ENCODE assay signal across 17 cellular contexts in the genomic region with DNA sequence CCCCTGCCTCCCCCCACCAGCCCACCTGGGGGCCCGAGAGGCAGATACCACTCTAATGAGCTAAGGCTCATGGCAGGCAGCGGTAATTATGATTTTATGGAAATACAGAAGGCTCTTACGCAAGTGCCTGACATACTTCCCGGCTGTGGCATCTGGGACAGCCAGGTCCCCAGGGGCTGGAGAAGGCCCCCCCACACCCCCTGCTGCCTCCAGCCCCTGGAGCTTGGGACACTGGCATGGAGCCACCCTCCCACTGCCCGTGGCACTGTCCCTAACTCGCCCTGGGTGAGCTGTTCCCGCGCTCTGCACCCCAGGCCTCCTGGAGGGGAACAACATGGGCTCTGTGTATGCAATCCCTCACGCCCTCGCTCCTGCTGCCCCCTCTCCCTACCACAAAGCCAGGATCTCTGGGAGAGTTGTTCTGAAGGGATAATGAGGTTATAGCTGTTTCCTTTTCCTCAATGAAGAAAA. TPM values are rescaled to one million over a fixed set of nuclear protein-coding genes. Genes with fewer than 3 reads are reported as not detected.
DNase-seq lines count a peak whose midpoint lies in the region; ATAC-seq and TF ChIP-seq lines count a peak whose summit lies in the region.
"Had no signal": no experiment of that assay in that cellular context is flagged by ENCODE, and none has a peak within 500 bp of the region (broad histone marks: within the 10 kb centered on the region; RNA-seq: fewer than 3 reads in every experiment).

No MANE protein-coding gene starts in this region.

- H3K36me3 ChIP-seq in BLaER1 (no peaks in the 10 kb centered on the region), Karpas-422 (ENCODE audit: insufficient read depth, low read length) (no peaks in the 10 kb centered on the region)
- H3K36me3 ChIP-seq: heart left ventricle had no signal

- no peak overlapping the region for H3K4me3 ChIP-seq in BLaER1
- peak overlapping the region; percentile 53; the same call in 1 of the 2 replicates for H3K4me3 ChIP-seq in Karpas-422 (ENCODE audit: low read length)

- H3K4me2 ChIP-seq in BLaER1 = peak overlapping the region; percentile 78
- peak overlapping the region; percentile 70 for H3K4me2 ChIP-seq in Karpas-422 (ENCODE audit: low read depth, low read length, poor library complexity, severe bottlenecking)

- H3K9ac ChIP-seq in BLaER1 (0 out of 2 replicates have a peak overlapping the region, but pooled peaks have one; percentile 31), Karpas-422 (ENCODE audit: low read length) (0 out of 2 replicates have a peak overlapping the region, but pooled peaks have one; percentile 31)
- H3K9ac ChIP-seq: parathyroid adenoma had no signal

- no peak for DNase-seq in Karpas-422
- DNase-seq in central memory CD8-positive, alpha-beta T cell (ENCODE audit: low spot score in 2 of 2) = no peak
- no peak for DNase-seq in omental fat pad (ENCODE audit: low spot score)
- no peak for DNase-seq in NCI-H146 (lab: John Stamatoyannopoulos, UW)
- DNase-seq in activated T-helper 2 cell treated with anti-CD3 and anti-CD28 coated beads, Interferon-gamma antibody, Interleukin-2, Interleukin-4, amounts not matched to agents 10 μg/mL and 5 μg/mL and 100 μg/mL, durations not matched to agents 14 hours and 24 hours and 36 hours (ENCODE audit: low spot score) = no peak
- no peak for DNase-seq in DMS153 treated with DMSO at 0.1 percent for 48 hours (lab: John Stamatoyannopoulos, UW; ENCODE audit: unreplicated experiment)
- DNase-seq: activated B cell treated with CpG ODN at 0.5 μM for 24 hours; activated CD8-positive, alpha-beta memory T cell treated with anti-CD3 and anti-CD28 coated beads, Interleukin-2, amount 10 ng/mL, durations not matched to agents 7 days and 5 days; DMS 273 treated with DMSO at 0.1 percent for 48 hours; kidney glomerular epithelial cell; NCI-H2081 treated with DMSO at 0.1 percent for 48 hours had no signal

- peaks cover 33% of the 10 kb centered on the region for H3K4me1 Mint-ChIP-seq in central memory CD8-positive, alpha-beta T cell
- peaks cover 6% of the 10 kb centered on the region for H3K4me1 Mint-ChIP-seq in activated T-helper 2 cell treated with anti-CD3 and anti-CD28 coated beads, Interferon-gamma antibody, Interleukin-2, Interleukin-4, amounts not matched to agents 10 μg/mL and 5 μg/mL and 100 μg/mL, durations not matched to agents 14 hours and 24 hours and 36 hours (ENCODE audit: low read depth)

- intact Hi-C loops in activated T-helper 2 cell treated with anti-CD3 and anti-CD28 coated beads, Interferon-gamma antibody, Interleukin-2, Interleukin-4, amounts not matched to agents 10 μg/mL and 5 μg/mL and 100 μg/mL, durations not matched to agents 14 hours and 24 hours and 36 hours (cut with micrococcal nuclease) = loop anchor here (2.0 to 10.0 kb wide), 2 partner anchors 24 to 66 kb away; a partner anchor contains a TSS

- H3K9me3 ChIP-seq in BLaER1 = no peaks in the 10 kb centered on the region
- H3K9me3 ChIP-seq in Karpas-422 (ENCODE audit: low read length) = no peaks in the 10 kb centered on the region
- H3K9me3 ChIP-seq: heart left ventricle had no signal

- no peak overlapping the region for H2AFZ ChIP-seq in Karpas-422 (ENCODE audit: low read length)

- TF ChIP-seq CTCF in omental fat pad (IDR thresholded peaks at IDR 0.05) = no peak

- H3K9me2 ChIP-seq in Karpas-422 (replicated peaks; ENCODE audit: insufficient read depth, low read length) = no peaks in the 10 kb centered on the region

- peak overlapping the region; percentile 72 for H3K27ac Mint-ChIP-seq in central memory CD8-positive, alpha-beta T cell (ENCODE audit: low read depth)
- no peak overlapping the region for H3K27ac Mint-ChIP-seq in activated T-helper 2 cell treated with anti-CD3 and anti-CD28 coated beads, Interferon-gamma antibody, Interleukin-2, Interleukin-4, amounts not matched to agents 10 μg/mL and 5 μg/mL and 100 μg/mL, durations not matched to agents 14 hours and 24 hours and 36 hours
- H3K27ac Mint-ChIP-seq: activated B cell treated with CpG ODN at 0.5 μM for 24 hours; activated CD8-positive, alpha-beta memory T cell treated with anti-CD3 and anti-CD28 coated beads, Interleukin-2, amount 10 ng/mL, durations not matched to agents 7 days and 5 days; stimulated activated naive CD8-positive, alpha-beta T cell treated with anti-CD3 and anti-CD28 coated beads, Interleukin-15, Interleukin-2, amounts not matched to agents 100 ng/mL and 50 ng/mL, for 24 hours had no signal

- H3K27me3 ChIP-seq in BLaER1 (peaks cover 19% of the 10 kb centered on the region), Karpas-422 (ENCODE audit: low read length) (no peaks in the 10 kb centered on the region)

- H3K27ac ChIP-seq in BLaER1 (no peak overlapping the region), Karpas-422 (ENCODE audit: low read length) (no peak overlapping the region)
- H3K27ac ChIP-seq: heart left ventricle, parathyroid adenoma had no signal

- H4K20me1 ChIP-seq in BLaER1 (peaks cover 6% of the 10 kb centered on the region; the same call in 1 of the 2 replicates), Karpas-422 (ENCODE audit: insufficient read depth, low read depth, low read length) (no peaks in the 10 kb centered on the region)

- no peak overlapping the region for H3K4me3 Mint-ChIP-seq in central memory CD8-positive, alpha-beta T cell
- H3K4me3 Mint-ChIP-seq in activated T-helper 2 cell treated with anti-CD3 and anti-CD28 coated beads, Interferon-gamma antibody, Interleukin-2, Interleukin-4, amounts not matched to agents 10 μg/mL and 5 μg/mL and 100 μg/mL, durations not matched to agents 14 hours and 24 hours and 36 hours (ENCODE audit: low read depth) = no peak overlapping the region
- H3K4me3 Mint-ChIP-seq: activated CD8-positive, alpha-beta memory T cell treated with anti-CD3 and anti-CD28 coated beads, Interleukin-2, amount 10 ng/mL, durations not matched to agents 7 days and 5 days; dendritic cell treated with granulocyte-macrophage colony-stimulating factor and Interleukin-4, amounts not matched to agents 40 ng/mL and 50 ng/mL, for 4 days had no signal

- no peaks in the 10 kb centered on the region for H3K36me3 Mint-ChIP-seq in central memory CD8-positive, alpha-beta T cell (ENCODE audit: insufficient read depth)
- H3K36me3 Mint-ChIP-seq in activated T-helper 2 cell treated with anti-CD3 and anti-CD28 coated beads, Interferon-gamma antibody, Interleukin-2, Interleukin-4, amounts not matched to agents 10 μg/mL and 5 μg/mL and 100 μg/mL, durations not matched to agents 14 hours and 24 hours and 36 hours (ENCODE audit: low read depth) = no peaks in the 10 kb centered on the region
- H3K36me3 Mint-ChIP-seq: activated CD8-positive, alpha-beta memory T cell treated with anti-CD3 and anti-CD28 coated beads, Interleukin-2, amount 10 ng/mL, durations not matched to agents 7 days and 5 days had no signal

- no peaks in the 10 kb centered on the region for H3K9me3 Mint-ChIP-seq in central memory CD8-positive, alpha-beta T cell
- no peaks in the 10 kb centered on the region for H3K9me3 Mint-ChIP-seq in activated T-helper 2 cell treated with anti-CD3 and anti-CD28 coated beads, Interferon-gamma antibody, Interleukin-2, Interleukin-4, amounts not matched to agents 10 μg/mL and 5 μg/mL and 100 μg/mL, durations not matched to agents 14 hours and 24 hours and 36 hours
- H3K9me3 Mint-ChIP-seq: activated B cell treated with CpG ODN at 0.5 μM for 24 hours; dendritic cell treated with granulocyte-macrophage colony-stimulating factor and Interleukin-4, amounts not matched to agents 40 ng/mL and 50 ng/mL, for 4 days; stimulated activated naive CD8-positive, alpha-beta T cell treated with anti-CD3 and anti-CD28 coated beads, Interleukin-15, Interleukin-2, amounts not matched to agents 100 ng/mL and 50 ng/mL, for 24 hours had no signal

- H3K79me2 ChIP-seq in Karpas-422 (ENCODE audit: low read length) = no peaks in the 10 kb centered on the region
- H3K79me2 ChIP-seq: parathyroid adenoma had no signal

- no peak for ATAC-seq in central memory CD8-positive, alpha-beta T cell (replicated peaks; ENCODE audit: extremely low read depth, poor library complexity, severe bottlenecking)
- ATAC-seq in omental fat pad (ENCODE audit: low FRiP score) (peak; percentile 35), GM21717 (IDR thresholded peaks at IDR 0.05; ENCODE audit: unreplicated experiment) (no peak)

- peaks cover 47% of the 10 kb centered on the region for H3K27me3 Mint-ChIP-seq in central memory CD8-positive, alpha-beta T cell
- H3K27me3 Mint-ChIP-seq in activated T-helper 2 cell treated with anti-CD3 and anti-CD28 coated beads, Interferon-gamma antibody, Interleukin-2, Interleukin-4, amounts not matched to agents 10 μg/mL and 5 μg/mL and 100 μg/mL, durations not matched to agents 14 hours and 24 hours and 36 hours (ENCODE audit: low read depth) = peaks cover 27% of the 10 kb centered on the region

- H3K4me1 ChIP-seq in BLaER1 (peaks cover 58% of the 10 kb centered on the region), Karpas-422 (ENCODE audit: low read length) (peaks cover 22% of the 10 kb centered on the region)

RNA-seq across cellular contexts. Expression of a gene that starts 5.4 kb away (rescaled TPM):
- not detected in 2 replicates for total RNA-seq in Karpas-422 (2014; rRNA removed; shearing (Covaris generic); ENCODE audit: low replicate concordance)
- total RNA-seq in omental fat pad = under 1 TPM in 2 of 4 donors, not detected in 2; 0.56 to 0.60 TPM
- not detected in 2 replicates for total RNA-seq in activated T-helper 2 cell treated with anti-CD3 and anti-CD28 coated beads, Interferon-gamma antibody, Interleukin-2, Interleukin-4, amounts not matched to agents 10 μg/mL and 5 μg/mL and 100 μg/mL, durations not matched to agents 14 hours and 24 hours and 36 hours
- total RNA-seq: activated B cell treated with CpG ODN at 0.5 μM for 24 hours; activated CD8-positive, alpha-beta memory T cell treated with anti-CD3 and anti-CD28 coated beads, Interleukin-2, amount 10 ng/mL, durations not matched to agents 7 days and 5 days had no signal

RNA-seq across cellular contexts. Expression of a gene that starts 31.0 kb away (rescaled TPM):
- total RNA-seq in Karpas-422 (2014; rRNA removed; shearing (Covaris generic); ENCODE audit: low replicate concordance) = 2,922 and 4,663 TPM in 2 replicates
- total RNA-seq in omental fat pad = 1,000 to 10,000 TPM; 2,414 to 2,833 (median 2,579) TPM
- total RNA-seq in activated T-helper 2 cell treated with anti-CD3 and anti-CD28 coated beads, Interferon-gamma antibody, Interleukin-2, Interleukin-4, amounts not matched to agents 10 μg/mL and 5 μg/mL and 100 μg/mL, durations not matched to agents 14 hours and 24 hours and 36 hours = 2,315 and 2,339 TPM in 2 replicates

RNA-seq across cellular contexts. Expression of a gene that starts 33.7 kb away (rescaled TPM):
- 9.1 and 13.6 TPM in 2 replicates for total RNA-seq in Karpas-422 (2014; rRNA removed; shearing (Covaris generic); ENCODE audit: low replicate concordance)
- 1 to 10 TPM; 3.2 to 3.7 (median 3.5) TPM for total RNA-seq in omental fat pad
- total RNA-seq in activated T-helper 2 cell treated with anti-CD3 and anti-CD28 coated beads, Interferon-gamma antibody, Interleukin-2, Interleukin-4, amounts not matched to agents 10 μg/mL and 5 μg/mL and 100 μg/mL, durations not matched to agents 14 hours and 24 hours and 36 hours = 21.1 and 24.1 TPM in 2 replicates
